Comparison of ENCODE assay signal across 14 cellular contexts in the genomic region with DNA sequence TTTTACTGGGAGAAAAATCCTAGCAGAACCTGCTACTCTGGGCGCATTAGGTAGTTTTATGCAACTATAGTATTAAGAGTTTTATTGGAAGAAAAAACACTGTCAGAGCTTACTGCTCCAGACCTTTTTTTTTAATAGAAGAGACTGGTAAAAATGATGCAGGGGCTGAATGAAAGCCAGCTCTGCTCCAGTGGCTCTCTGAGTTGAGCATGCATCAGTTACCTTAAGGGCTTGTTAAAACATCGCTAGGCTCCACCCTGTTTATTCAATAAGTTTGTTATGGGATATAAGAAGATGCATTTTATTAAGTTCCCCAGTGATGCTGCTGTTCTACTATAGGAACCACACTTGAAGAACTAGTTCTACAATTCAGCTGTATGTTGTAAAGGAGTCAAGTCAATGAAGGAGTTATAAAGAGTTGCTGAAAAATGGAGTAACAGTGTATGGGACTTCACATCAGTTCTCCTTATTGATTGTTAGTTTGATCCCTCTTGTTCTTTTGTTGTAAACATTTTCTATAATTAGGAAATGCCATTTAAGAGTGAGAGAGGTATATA.
"Had no signal": no experiment of that assay in that cellular context is flagged by ENCODE, and none has a peak within 500 bp of the region (broad histone marks: within the 10 kb centered on the region; RNA-seq: fewer than 3 reads in every experiment).

No MANE protein-coding gene starts in this region.

- H3K9me3 Mint-ChIP-seq: activated naive CD4-positive, alpha-beta T cell treated with anti-CD3 and anti-CD28 coated beads for 36 hours; effector memory CD8-positive, alpha-beta T cell had no signal

- H3K4me3 ChIP-seq: lower lobe of right lung, tibial nerve had no signal

- ATAC-seq: effector memory CD8-positive, alpha-beta T cell; foreskin keratinocyte; lower lobe of right lung; stimulated activated naive CD8-positive, alpha-beta T cell treated with anti-CD3 and anti-CD28 coated beads, Interleukin-15, Interleukin-2, amounts not matched to agents 100 U/mL and 50 U/mL, for 24 hours had no signal

- H3K27me3 Mint-ChIP-seq: effector memory CD8-positive, alpha-beta T cell had no signal

- H3K4me1 ChIP-seq: foreskin keratinocyte, tibial nerve had no signal

- H3K27ac ChIP-seq: foreskin keratinocyte, lower lobe of right lung, tibial nerve, WERI-Rb-1 had no signal

- DNase-seq: activated CD4-positive, alpha-beta T cell treated with anti-CD3 and anti-CD28 coated beads for 1 hour; activated naive CD4-positive, alpha-beta T cell treated with anti-CD3 and anti-CD28 coated beads for 36 hours; dermis blood vessel endothelial cell; effector memory CD8-positive, alpha-beta T cell; foreskin keratinocyte; glutamatergic neuron; hypothalamus; lower lobe of right lung; retina; stimulated activated CD4-positive, alpha-beta T cell treated with anti-CD3 and anti-CD28 coated beads, Interleukin-2, amount 100 ng/mL, for 24 hours; stimulated activated naive CD8-positive, alpha-beta T cell treated with anti-CD3 and anti-CD28 coated beads, Interleukin-15, Interleukin-2, amounts not matched to agents 100 U/mL and 50 U/mL, for 24 hours; substantia nigra; WERI-Rb-1 had no signal

- H3K9me3 ChIP-seq: lower lobe of right lung, tibial nerve had no signal

- H3K4me3 Mint-ChIP-seq: activated naive CD4-positive, alpha-beta T cell treated with anti-CD3 and anti-CD28 coated beads for 36 hours; effector memory CD8-positive, alpha-beta T cell had no signal

- H3K27me3 ChIP-seq: foreskin keratinocyte, tibial nerve had no signal
